17 cellular contexts compared by ENCODE assay signal in genomic region chr16:69680358-69680757, GRCh38. TPM values are rescaled to one million over a fixed set of nuclear protein-coding genes. Genes with fewer than 3 reads are reported as not detected.
DNase-seq lines count a peak whose midpoint lies in the region; ATAC-seq, FAIRE-seq and TF ChIP-seq lines count a peak whose summit lies in the region.
"Had no signal": no experiment of that assay in that cellular context is flagged by ENCODE, and none has a peak within 500 bp of the region (broad histone marks: within the 10 kb centered on the region; RNA-seq: fewer than 3 reads in every experiment).

No MANE protein-coding gene starts in this region.

- POLR2A ChIA-PET in K562 (lab: Yijun Ruan, JAX), result no interaction called here

- CTCF ChIA-PET in K562 (lab: Yijun Ruan, JAX; ENCODE audit: low intra/inter-chr PET ratio), result no interaction called here

- H3K9me3 Mint-ChIP-seq in immature natural killer cell, result no peaks in the 10 kb centered on the region
- no peaks in the 10 kb centered on the region for H3K9me3 Mint-ChIP-seq in endothelial cell (ENCODE audit: unreplicated experiment)
- H3K9me3 Mint-ChIP-seq: CD14-positive monocyte; CD4-positive, alpha-beta memory T cell; GM23338 had no signal

- DNase-seq in GM19239 (ENCODE audit: insufficient read length, low spot score) (no peak), T-helper 17 cell (no peak), K562 (ENCODE audit: extremely low read depth in 1 of 4, low spot score in 3 of 4) (no peak), immature natural killer cell (no peak), endothelial cell (ENCODE audit: low spot score) (no peak), 8988T (no peak)
- DNase-seq: CD4-positive, alpha-beta memory T cell; DMS153; DMS79; GDM1; HCEC 1CT had no signal

- H3K79me2 ChIP-seq in K562 (ENCODE audit: control insufficient read depth, insufficient read depth, low read length), result no peaks in the 10 kb centered on the region

- H3K27ac Mint-ChIP-seq in T-helper 17 cell, result peak overlapping the region; percentile 47
- H3K27ac Mint-ChIP-seq in immature natural killer cell, result peak overlapping the region in 1 of 6 donors; percentile 34
- no peak overlapping the region for H3K27ac Mint-ChIP-seq in endothelial cell (ENCODE audit: unreplicated experiment)
- H3K27ac Mint-ChIP-seq: CD14-positive monocyte; CD4-positive, alpha-beta memory T cell; GM23338 had no signal

- no peak for TF ChIP-seq POLR2A in K562 (conservative IDR thresholded peaks at IDR 0.05)

- peaks cover 2% of the 10 kb centered on the region for H3K4me1 Mint-ChIP-seq in T-helper 17 cell
- H3K4me1 Mint-ChIP-seq in immature natural killer cell, result no peaks in the 10 kb centered on the region
- H3K4me1 Mint-ChIP-seq in endothelial cell (ENCODE audit: unreplicated experiment), result no peaks in the 10 kb centered on the region
- H3K4me1 Mint-ChIP-seq: CD14-positive monocyte; CD4-positive, alpha-beta memory T cell; GM23338 had no signal

- TF ChIP-seq CTCF in K562 (IDR thresholded peaks at IDR 0.05 in 2 of 3, conservative IDR thresholded peaks at IDR 0.05 in 1 of 3; ENCODE audit: insufficient read depth in 2 of 3, low read depth in 1 of 3, low read length in 3 of 3) (no peak), endothelial cell (IDR thresholded peaks at IDR 0.05; ENCODE audit: unreplicated experiment) (no peak)

- H3K4me3 ChIP-seq in K562, result no peak overlapping the region
- H3K4me3 ChIP-seq: BLaER1, GM23338 had no signal

- peaks cover 57% of the 10 kb centered on the region for H3K36me3 ChIP-seq in K562 (ENCODE audit: control insufficient read depth, insufficient read depth, low read length)

- H2AFZ ChIP-seq in K562 (ENCODE audit: low read depth, low read length), result no peak overlapping the region
- H2AFZ ChIP-seq: GM23338 had no signal

- FAIRE-seq in GM19239 (lab: Jason Lieb, UNC), result peak; percentile 40
- no peak for FAIRE-seq in K562 (lab: Jason Lieb, UNC)
- FAIRE-seq: GM12892, GM18507, H54 had no signal

- no peak overlapping the region for H3K4me3 Mint-ChIP-seq in T-helper 17 cell
- H3K4me3 Mint-ChIP-seq in immature natural killer cell, result no peak overlapping the region
- no peak overlapping the region for H3K4me3 Mint-ChIP-seq in endothelial cell (ENCODE audit: unreplicated experiment)
- H3K4me3 Mint-ChIP-seq: CD14-positive monocyte; CD4-positive, alpha-beta memory T cell; GM23338 had no signal

- TF ChIP-seq RAD21 in K562 (CRISPR knock-in tag; conservative IDR thresholded peaks at IDR 0.05 in 1 of 2, IDR thresholded peaks at IDR 0.05 in 1 of 2), result no peak

- H4K20me1 ChIP-seq in K562 (replicated peaks; ENCODE audit: control insufficient read depth, insufficient read depth, low read length), result no peaks in the 10 kb centered on the region; the same call in 1 of the 2 replicates
- H4K20me1 ChIP-seq: BLaER1 had no signal

- no peak overlapping the region for H3K27ac ChIP-seq in K562 (ENCODE audit: extremely low read depth, low read depth, low read length)
- H3K27ac ChIP-seq: BLaER1 had no signal

- peaks cover 4% of the 10 kb centered on the region for H3K36me3 Mint-ChIP-seq in T-helper 17 cell (ENCODE audit: low read depth)
- H3K36me3 Mint-ChIP-seq in immature natural killer cell, result peaks cover 4 to 20% (median 10%) of the 10 kb centered on the region in 3 donors
- peaks cover 11% of the 10 kb centered on the region for H3K36me3 Mint-ChIP-seq in endothelial cell (ENCODE audit: low read depth, unreplicated experiment)

- intact Hi-C loops in K562 (cut with micrococcal nuclease), result no loop called here

- no peaks in the 10 kb centered on the region for H3K9me3 ChIP-seq in T-helper 17 cell (ENCODE audit: control insufficient read depth, low read length, poor library complexity, severe bottlenecking)
- H3K9me3 ChIP-seq in K562 (replicated peaks; ENCODE audit: control insufficient read depth, insufficient read depth, low read depth, low read length), result no peaks in the 10 kb centered on the region
- H3K9me3 ChIP-seq: BLaER1 had no signal

- H3K4me2 ChIP-seq in K562 (ENCODE audit: insufficient read depth, low read length), result no peak overlapping the region
- H3K4me2 ChIP-seq: BLaER1, GM23338 had no signal

- H3K27me3 ChIP-seq in K562 (ENCODE audit: control insufficient read depth in 2 of 2, insufficient read depth in 2 of 2, low read length in 2 of 2), result no peaks in the 10 kb centered on the region
- H3K27me3 ChIP-seq: BLaER1 had no signal

- TF ChIP-seq EP300 in K562 (IDR thresholded peaks at IDR 0.05; ENCODE audit: low read length), result no peak

- no peaks in the 10 kb centered on the region for H3K9me1 ChIP-seq in K562 (ENCODE audit: control insufficient read depth, insufficient read depth, low read length)

- no TSS peak for BruUV-seq in K562 (replicated peaks; lab: Mats Ljungman, UMichigan)

- in situ Hi-C loops in K562 (cut with MboI), result no loop called here

- H3K9ac ChIP-seq in K562 (ENCODE audit: insufficient read depth in 1 of 2, low read depth in 2 of 2, low read length in 2 of 2), result no peak overlapping the region
- H3K9ac ChIP-seq: BLaER1 had no signal

- ATAC-seq in T-helper 17 cell (no peak), K562 (no peak)
- ATAC-seq: GM23338 had no signal

- no peaks in the 10 kb centered on the region for H3K4me1 ChIP-seq in K562 (replicated peaks in 1 of 2; ENCODE audit: control insufficient read depth in 2 of 2, insufficient read depth in 2 of 2, low read length in 2 of 2)
- H3K4me1 ChIP-seq: BLaER1 had no signal

- H3K27me3 Mint-ChIP-seq in T-helper 17 cell, result no peaks in the 10 kb centered on the region
- H3K27me3 Mint-ChIP-seq in immature natural killer cell (ENCODE audit: low read depth in 3 of 3), result peaks cover 0 to 3% (median 0%) of the 10 kb centered on the region in 3 donors
- H3K27me3 Mint-ChIP-seq in endothelial cell (ENCODE audit: unreplicated experiment), result no peaks in the 10 kb centered on the region
- H3K27me3 Mint-ChIP-seq: CD4-positive, alpha-beta memory T cell had no signal

TF ChIP-seq in K562, 482 proteins besides CTCF, POLR2A, EP300 and RAD21 (continues in another document):
- TF ChIP-seq MAFG (tag; conservative IDR thresholded peaks at IDR 0.05), result peak; percentile 55
- no peak for TF ChIP-seq IRF2 (CRISPR knock-in tag; IDR thresholded peaks at IDR 0.05)
- TF ChIP-seq RBM17 (IDR thresholded peaks at IDR 0.05; ENCODE audit: borderline replicate concordance, low read depth, low read length), result no peak
- TF ChIP-seq NELFE (IDR thresholded peaks at IDR 0.05; ENCODE audit: insufficient read depth, insufficient read length), result no peak

RNA-seq across cellular contexts. Expression of gene NQO1, which starts 46.0 kb away (rescaled TPM):
- total RNA-seq in T-helper 17 cell (1 to 10 TPM; 1.7 to 2.5 TPM), K562 (2014; rRNA removed) (88.9 and 98.8 TPM in 2 replicates), K562 (2014; rRNA removed; fragmentation: Illumina TruSeq; extraction: Trizol) (133 and 142 TPM in 2 replicates), K562 (2015; rRNA removed; fragmentation: Illumina TruSeq; extraction: Trizol) (198 and 202 TPM in 2 replicates), K562 (2021) (102 and 105 TPM in 2 replicates), endothelial cell (ENCODE audit: unreplicated experiment) (29.1 TPM)
- total RNA-seq in K562 (2011; cell fraction: chromatin; rRNA removed; ENCODE audit: low replicate concordance), result 13.6 and 15.9 TPM in 2 replicates
- total RNA-seq in K562 (2011; cell fraction: nucleolus; rRNA removed), result 12.1 and 13.3 TPM in 2 replicates
- total RNA-seq in K562 (2011; cell fraction: nucleoplasm; rRNA removed), result 12.6 and 16.4 TPM in 2 replicates
- polyA plus RNA-seq in K562 (2011; rRNA removed) (78.0 and 122 TPM in 2 replicates), K562 (2014; fragmentation: Illumina TruSeq; extraction: Trizol) (140 and 142 TPM in 2 replicates), K562 (2014; fragmentation: Nextera tagmentation; extraction: Ambion mirVana) (100 to 1,000 TPM in 1 of 2 experiments, 10 to 100 TPM in 1; 96.7 to 152 TPM), K562 (2014; rRNA removed) (116 and 122 TPM in 2 replicates), immature natural killer cell (10 to 100 TPM; 12.8 to 14.6 (median 13.3) TPM)
- 75.5 and 96.1 TPM in 2 replicates for polyA plus RNA-seq in K562 (2011; cell fraction: cytosol; rRNA removed)
- polyA plus RNA-seq in K562 (2011; cell fraction: nucleus; rRNA removed), result 20.9 and 23.0 TPM in 2 replicates
- polyA plus RNA-seq in K562 (2012), result 174 and 178 TPM in 2 replicates
- polyA minus RNA-seq in K562 (2011; rRNA and poly(A)+ RNA removed), result 41.7 and 49.6 TPM in 2 replicates
- 19.7 and 29.8 TPM in 2 replicates for polyA minus RNA-seq in K562 (2011; cell fraction: cytosol; rRNA and poly(A)+ RNA removed)
- polyA minus RNA-seq in K562 (2011; cell fraction: nucleus; rRNA and poly(A)+ RNA removed), result 3.0 and 6.7 TPM in 2 replicates
